17 cellular contexts compared by ENCODE assay signal in the genomic region with DNA sequence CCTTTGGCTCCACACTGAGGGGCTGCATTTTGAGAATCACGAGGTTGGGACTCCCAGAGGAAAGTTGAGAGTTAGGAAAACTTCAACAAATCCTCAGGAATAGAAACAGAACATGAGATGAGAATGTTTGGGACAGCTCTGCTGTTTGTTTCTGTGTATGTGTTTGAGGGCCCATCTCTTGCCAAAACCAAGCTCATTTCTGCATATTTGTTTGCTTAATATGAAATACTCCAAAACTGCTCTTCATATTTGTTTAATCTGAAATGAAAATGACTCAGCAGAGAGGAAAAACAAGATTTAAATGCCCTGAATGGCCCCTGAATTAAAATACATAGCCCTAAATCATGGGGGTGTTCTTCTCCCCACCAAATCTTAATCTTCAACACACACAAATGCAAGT.
DNase-seq lines count a peak whose midpoint lies in the region; ATAC-seq, FAIRE-seq and TF ChIP-seq lines count a peak whose summit lies in the region.
"Had no signal": no experiment of that assay in that cellular context is flagged by ENCODE, and none has a peak within 500 bp of the region (broad histone marks: within the 10 kb centered on the region; RNA-seq: fewer than 3 reads in every experiment).

No MANE protein-coding gene starts in this region.

- TF ChIP-seq EP300 in A549 (IDR thresholded peaks at IDR 0.05) = no peak

- H4K20me1 ChIP-seq in osteoblast (ENCODE audit: insufficient read depth, low read length) = peaks cover 56% of the 10 kb centered on the region

- no peaks in the 10 kb centered on the region for H3K9me3 ChIP-seq in A549
- no peaks in the 10 kb centered on the region for H3K9me3 ChIP-seq in Peyer's patch
- H3K9me3 ChIP-seq in osteoblast (ENCODE audit: low read depth, low read length) = no peaks in the 10 kb centered on the region
- H3K9me3 ChIP-seq: thoracic aorta had no signal

- H3K4me2 ChIP-seq in A549 (peak overlapping the region; percentile 20; the same call in 1 of the 3 replicates), osteoblast (ENCODE audit: insufficient read depth, low read length) (peak overlapping the region; percentile 65)

- H3K27me3 ChIP-seq in Peyer's patch = no peaks in the 10 kb centered on the region
- no peaks in the 10 kb centered on the region for H3K27me3 ChIP-seq in osteoblast (ENCODE audit: insufficient read depth, low read length)

- H3K4me1 ChIP-seq in A549 (peaks cover 9% of the 10 kb centered on the region; the same call in 2 of the 3 replicates), Peyer's patch (peaks cover 0 to 10% (median 0%) of the 10 kb centered on the region in 4 donors), osteoblast (ENCODE audit: insufficient read depth, low read length) (peaks cover 38% of the 10 kb centered on the region)

- 5% methylated on average over 1 of the region's 1 CpG for WGBS in A549 (ENCODE audit: missing lambda C conversion rate)

- no peaks in the 10 kb centered on the region for H3K9me3 Mint-ChIP-seq in activated T-cell treated with anti-CD3 and anti-CD28 coated beads, Interleukin-2, amount 50 U/mL, for 4 hours
- H3K9me3 Mint-ChIP-seq: activated T-cell treated with anti-CD3 and anti-CD28 coated beads, Interleukin-2, amount 50 U/mL, for 72 hours had no signal

- no peak for FAIRE-seq in A549 (lab: Jason Lieb, UNC)
- FAIRE-seq: GM19239, H1 had no signal

- TF ChIP-seq CTCF in A549 (IDR thresholded peaks at IDR 0.05) (no peak), Peyer's patch (IDR thresholded peaks at IDR 0.05) (no peak), fibroblast of the aortic adventitia (IDR thresholded peaks at IDR 0.05; ENCODE audit: insufficient read depth, low read length) (no peak), osteoblast (IDR thresholded peaks at IDR 0.05; ENCODE audit: extremely low read depth, low read depth, low read length) (no peak)

- H3K36me3 Mint-ChIP-seq in activated T-cell treated with anti-CD3 and anti-CD28 coated beads, Interleukin-2, amount 50 U/mL, for 4 hours (ENCODE audit: insufficient read depth) = no peaks in the 10 kb centered on the region

- no peaks in the 10 kb centered on the region for H3K4me1 Mint-ChIP-seq in activated T-cell treated with anti-CD3 and anti-CD28 coated beads, Interleukin-2, amount 50 U/mL, for 4 hours (ENCODE audit: low read depth)

- H3K36me3 ChIP-seq in Peyer's patch (no peaks in the 10 kb centered on the region), osteoblast (ENCODE audit: insufficient read depth, low read length) (peaks cover 22% of the 10 kb centered on the region)
- H3K36me3 ChIP-seq: thoracic aorta had no signal

- no peak overlapping the region for H2AFZ ChIP-seq in osteoblast (ENCODE audit: low read length)

- H3K27me3 Mint-ChIP-seq in activated T-cell treated with anti-CD3 and anti-CD28 coated beads, Interleukin-2, amount 50 U/mL, for 4 hours (ENCODE audit: low read depth) = no peaks in the 10 kb centered on the region

- TF ChIP-seq POLR2A in A549 (IDR thresholded peaks at IDR 0.05; ENCODE audit: low read length) (no peak), Peyer's patch (IDR thresholded peaks at IDR 0.05) (no peak)

- POLR2A ChIA-PET in A549 (lab: Yijun Ruan, JAX) = no interaction called here

- DNase-seq in A549 (ENCODE audit: low read depth in 1 of 2, low spot score in 1 of 2) (no peak), Peyer's patch (no peak), fibroblast of the aortic adventitia (ENCODE audit: low read depth) (peak; percentile 60), osteoblast (ENCODE audit: insufficient read length, low spot score, missing footprints) (peak; percentile 15)
- DNase-seq in activated T-cell treated with anti-CD3 and anti-CD28 coated beads, Interleukin-2, amount 50 U/mL, for 4 hours = no peak
- DNase-seq: activated T-cell treated with anti-CD3 and anti-CD28 coated beads, Interleukin-2, amount 50 U/mL, for 72 hours; anterior cingulate cortex; DMS79 treated with DMSO at 0.1 percent for 48 hours; Kasumi-1; NCI-H2081 had no signal

- CTCF ChIA-PET in A549 (lab: Yijun Ruan, JAX) = interaction anchor here (0.6 kb wide), 1 partner anchor 245 kb away, joined by 3 read pairs; no protein-coding TSS in a partner anchor

- H3K4me3 ChIP-seq in A549 (no peak overlapping the region), Peyer's patch (no peak overlapping the region), fibroblast of the aortic adventitia (ENCODE audit: low read depth, low read length) (no peak overlapping the region), osteoblast (ENCODE audit: insufficient read depth, low read length) (peak overlapping the region; percentile 32)
- H3K4me3 ChIP-seq: thoracic aorta had no signal

- ATAC-seq in A549 (no peak), GM21423 (IDR thresholded peaks at IDR 0.05; ENCODE audit: unreplicated experiment) (no peak), GM21825 (IDR thresholded peaks at IDR 0.05; ENCODE audit: unreplicated experiment) (no peak), HG03095 (IDR thresholded peaks at IDR 0.05; ENCODE audit: unreplicated experiment) (no peak)
- ATAC-seq in activated T-cell treated with anti-CD3 and anti-CD28 coated beads, Interleukin-2, amount 50 U/mL, for 4 hours = no peak
- ATAC-seq: activated T-cell treated with anti-CD3 and anti-CD28 coated beads, Interleukin-2, amount 50 U/mL, for 72 hours had no signal

- TF ChIP-seq RAD21 in A549 (conservative IDR thresholded peaks at IDR 0.05 in 1 of 2, IDR thresholded peaks at IDR 0.05 in 1 of 2) = no peak

- H3K27ac ChIP-seq in A549 = peak overlapping the region in 1 of 2 experiments; percentile 38; a peak in 1 of 6 replicates
- peak overlapping the region; percentile 36 to 67 (median 44) for H3K27ac ChIP-seq in Peyer's patch
- H3K27ac ChIP-seq in osteoblast (ENCODE audit: low read depth, low read length) = peak overlapping the region; percentile 74
- H3K27ac ChIP-seq: HL-60 had no signal

- no peak overlapping the region for H3K4me3 Mint-ChIP-seq in activated T-cell treated with anti-CD3 and anti-CD28 coated beads, Interleukin-2, amount 50 U/mL, for 4 hours
- H3K4me3 Mint-ChIP-seq: activated T-cell treated with anti-CD3 and anti-CD28 coated beads, Interleukin-2, amount 50 U/mL, for 72 hours had no signal

- H3K79me2 ChIP-seq in osteoblast (ENCODE audit: insufficient read depth, low read length) = peaks cover 83% of the 10 kb centered on the region

TF ChIP-seq in A549, 52 proteins besides CTCF, POLR2A, EP300 and RAD21:
- TF ChIP-seq EHMT2 (IDR thresholded peaks at IDR 0.05; ENCODE audit: low read depth) (no peak), PHF8 (IDR thresholded peaks at IDR 0.05; ENCODE audit: borderline replicate concordance, low read depth) (no peak)
- TF ChIP-seq, protein P1, sequence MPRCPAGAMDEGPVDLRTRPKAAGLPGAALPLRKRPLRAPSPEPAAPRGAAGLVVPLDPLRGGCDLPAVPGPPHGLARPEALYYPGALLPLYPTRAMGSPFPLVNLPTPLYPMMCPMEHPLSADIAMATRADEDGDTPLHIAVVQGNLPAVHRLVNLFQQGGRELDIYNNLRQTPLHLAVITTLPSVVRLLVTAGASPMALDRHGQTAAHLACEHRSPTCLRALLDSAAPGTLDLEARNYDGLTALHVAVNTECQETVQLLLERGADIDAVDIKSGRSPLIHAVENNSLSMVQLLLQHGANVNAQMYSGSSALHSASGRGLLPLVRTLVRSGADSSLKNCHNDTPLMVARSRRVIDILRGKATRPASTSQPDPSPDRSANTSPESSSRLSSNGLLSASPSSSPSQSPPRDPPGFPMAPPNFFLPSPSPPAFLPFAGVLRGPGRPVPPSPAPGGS (IDR thresholded peaks at IDR 0.05) = no peak

Comparison
In these comparisons a context has a peak if more than half of its experiments do, and no peak if none do; other contexts are left out.
1. DNase-seq: peak in fibroblast of the aortic adventitia (single experiment) and osteoblast (single experiment); none in A549 (0 of 2), Peyer's patch (0 of 3) and activated T-cell treated with anti-CD3 and anti-CD28 coated beads, Interleukin-2, amount 50 U/mL, for 4 hours (single experiment).